Comparison of ENCODE assay signal across 8 cellular contexts in the genomic region with DNA sequence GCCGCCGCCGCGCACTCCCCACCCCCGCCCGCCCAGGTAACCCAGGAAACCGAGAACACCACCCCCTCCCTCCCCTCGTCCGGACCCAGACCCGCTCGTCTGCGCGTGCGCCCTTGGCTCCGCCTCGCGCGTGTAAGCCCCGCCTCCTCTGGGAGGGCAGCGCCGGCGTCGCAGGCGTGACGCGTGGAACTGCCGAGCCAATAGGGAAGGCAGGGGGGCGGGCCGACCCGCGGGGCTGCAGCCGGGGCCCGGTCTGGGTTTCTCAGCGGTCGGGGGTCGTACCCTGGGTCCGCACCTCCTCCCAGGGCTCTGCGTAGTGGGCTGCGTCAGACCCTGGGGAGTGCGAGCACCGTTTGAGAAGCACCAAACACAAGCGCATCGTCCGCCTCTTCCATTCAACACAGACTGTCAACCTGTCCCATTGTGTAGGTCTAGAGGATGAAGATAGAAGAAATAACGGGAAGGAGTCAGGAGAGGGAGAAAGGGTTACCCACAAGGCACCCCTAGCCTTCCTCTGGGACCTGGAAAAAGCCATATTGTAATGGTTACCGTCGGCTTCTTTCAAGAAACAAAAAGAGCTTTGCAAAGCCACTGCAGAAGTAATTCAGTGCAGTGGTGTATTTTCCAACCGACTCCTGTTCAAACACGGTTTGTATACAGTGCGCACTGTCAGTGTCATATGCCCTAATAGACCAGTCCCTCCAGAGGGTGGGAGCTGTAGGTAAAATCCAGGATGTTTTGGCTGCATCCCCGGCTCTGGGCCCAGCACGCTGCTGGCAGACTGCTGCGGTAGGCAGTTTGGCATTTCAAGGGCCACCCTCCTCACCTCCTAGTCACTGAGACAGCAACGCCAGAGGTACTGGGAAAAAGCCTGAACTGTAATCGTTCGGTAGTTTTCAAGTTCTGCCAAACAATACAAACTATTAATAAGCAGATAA. TPM values are rescaled to one million over a fixed set of nuclear protein-coding genes. Genes with fewer than 3 reads are reported as not detected.
DNase-seq lines count a peak whose midpoint lies in the region; ATAC-seq, FAIRE-seq and TF ChIP-seq lines count a peak whose summit lies in the region.

No MANE protein-coding gene starts in this region.

- H3K4me3 ChIP-seq in HepG2 (replicated peaks in 1 of 3; ENCODE audit: insufficient read depth in 1 of 3, low read depth in 2 of 3, low read length in 3 of 3): peak overlapping the region; percentile 67 to 91 (median 83)

- CTCF ChIA-PET in HepG2 (lab: Yijun Ruan, JAX; ENCODE audit: low intra/inter-chr PET ratio, low total read pairs): interaction anchor here (2.6 kb wide), 1 partner anchor 104 kb away, joined by 19 read pairs; no protein-coding TSS in a partner anchor

- peak overlapping the region; percentile 89 for H2AFZ ChIP-seq in HepG2 (ENCODE audit: low read length)

- H4K20me1 ChIP-seq in HepG2 (ENCODE audit: insufficient read depth, low read length): no peaks in the 10 kb centered on the region

- intact Hi-C loops in HepG2 (cut with micrococcal nuclease; ENCODE audit: unreplicated experiment): loop anchor here (1.0 kb wide), 1 partner anchor 104 kb away; no protein-coding TSS in a partner anchor

- peaks cover 23% of the 10 kb centered on the region for H3K4me1 ChIP-seq in HepG2 (ENCODE audit: insufficient read depth, low read length)

- H3K27me3 ChIP-seq in HepG2 (ENCODE audit: control insufficient read depth in 1 of 2, insufficient read depth in 2 of 2, low read length in 2 of 2): no peaks in the 10 kb centered on the region

- WGBS in HepG2 (ENCODE audit: low lambda C conversion rate): under 1% methylated on average over 27 of the region's 56 CpGs

- no peak for TF ChIP-seq RAD21 in HepG2 (CRISPR knock-in tag; IDR thresholded peaks at IDR 0.05)

- TF ChIP-seq POLR2A in HepG2 (IDR thresholded peaks at IDR 0.05; ENCODE audit: insufficient read depth in 1 of 2, low read depth in 2 of 2, low read length in 2 of 2): peak; percentile 49 to 92; a peak in 3 of 4 replicates

- ATAC-seq in GM19351 (IDR thresholded peaks at IDR 0.05; ENCODE audit: unreplicated experiment) (peak; percentile 65), HG03520 (IDR thresholded peaks at IDR 0.05; ENCODE audit: unreplicated experiment) (peak; percentile 68), HepG2 (peak; percentile 86)

- peak overlapping the region; percentile 64 for H3K9ac ChIP-seq in HepG2 (ENCODE audit: insufficient read depth, low read depth, low read length)

- H3K79me2 ChIP-seq in HepG2 (ENCODE audit: insufficient read depth, low read length): no peaks in the 10 kb centered on the region

- FAIRE-seq in HepG2 (lab: Jason Lieb, UNC): peak; percentile 62

- no peak for TF ChIP-seq CTCF in HepG2 (CRISPR knock-in tag; IDR thresholded peaks at IDR 0.05)

- POLR2A ChIA-PET in HepG2 (lab: Yijun Ruan, JAX): interaction anchor here (1.9 kb wide), 1 partner anchor 362 kb away, joined by 9 read pairs; no protein-coding TSS in a partner anchor

- H3K9me3 ChIP-seq in HepG2 (ENCODE audit: low read length): no peaks in the 10 kb centered on the region

- in situ Hi-C loops in HepG2 (cut with HindIII; ENCODE audit: extremely low pct_ligation_motif_present, low pct_unique_long_range_greater_than_20kb): loop anchor here (10.0 kb wide), 1 partner anchor 108 kb away; no protein-coding TSS in a partner anchor

- TSS peak; percentile 73 for BruUV-seq in HepG2 (replicated peaks; lab: Mats Ljungman, UMichigan)

- H3K27ac ChIP-seq in HepG2 (ENCODE audit: extremely low read length, insufficient read depth, low read length): peak overlapping the region; percentile 45

- TF ChIP-seq EP300 in HepG2 (IDR thresholded peaks at IDR 0.05; ENCODE audit: low read depth in 2 of 2, low read length in 2 of 2): no peak
- no peak for TF ChIP-seq EP300 in HepG2 (CRISPR knock-in tag; IDR thresholded peaks at IDR 0.05; ENCODE audit: borderline replicate concordance)

- H3K4me2 ChIP-seq in HepG2 (ENCODE audit: low read depth, low read length): peak overlapping the region; percentile 94

- no peaks in the 10 kb centered on the region for H3K36me3 ChIP-seq in HepG2 (replicated peaks in 1 of 2; ENCODE audit: control insufficient read depth in 1 of 2, insufficient read depth in 2 of 2, low read length in 2 of 2)

- DNase-seq in C1 segment of cervical spinal cord (lab: John Stamatoyannopoulos, UW) (peak; percentile 79 to 98 (median 95)), NCI-H69 (lab: John Stamatoyannopoulos, UW) (peak; percentile 99), dedifferentiated amniotic fluid mesenchymal stem cell (ENCODE audit: extremely low spot score) (peak; percentile 86), HepG2 (ENCODE audit: low spot score) (peak; percentile 82)
- peak; percentile 98 for DNase-seq in activated CD4-positive, alpha-beta T cell treated with anti-CD3 and anti-CD28 coated beads, Interleukin-2, amount 50 U/mL, for 1 hour
- DNase-seq in stimulated activated CD4-positive, alpha-beta T cell treated with anti-CD3 and anti-CD28 coated beads, Interleukin-2, amount 100 ng/mL, for 48 hours: peak; percentile 98

TF ChIP-seq in HepG2, 621 proteins besides CTCF, POLR2A, EP300 and RAD21 (continues in another document):
- TF ChIP-seq, protein P1, sequence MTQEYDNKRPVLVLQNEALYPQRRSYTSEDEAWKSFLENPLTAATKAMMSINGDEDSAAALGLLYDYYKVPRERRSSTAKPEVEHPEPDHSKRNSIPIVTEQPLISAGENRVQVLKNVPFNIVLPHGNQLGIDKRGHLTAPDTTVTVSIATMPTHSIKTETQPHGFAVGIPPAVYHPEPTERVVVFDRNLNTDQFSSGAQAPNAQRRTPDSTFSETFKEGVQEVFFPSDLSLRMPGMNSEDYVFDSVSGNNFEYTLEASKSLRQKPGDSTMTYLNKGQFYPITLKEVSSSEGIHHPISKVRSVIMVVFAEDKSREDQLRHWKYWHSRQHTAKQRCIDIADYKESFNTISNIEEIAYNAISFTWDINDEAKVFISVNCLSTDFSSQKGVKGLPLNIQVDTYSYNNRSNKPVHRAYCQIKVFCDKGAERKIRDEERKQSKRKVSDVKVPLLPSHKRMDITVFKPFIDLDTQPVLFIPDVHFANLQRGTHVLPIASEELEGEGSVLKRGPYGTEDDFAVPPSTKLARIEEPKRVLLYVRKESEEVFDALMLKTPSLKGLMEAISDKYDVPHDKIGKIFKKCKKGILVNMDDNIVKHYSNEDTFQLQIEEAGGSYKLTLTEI (CRISPR knock-in tag; conservative IDR thresholded peaks at IDR 0.05): no peak
- 0 out of 2 replicates have a peak, but pooled peaks have one; percentile 47 for TF ChIP-seq RFXAP (CRISPR knock-in tag; IDR thresholded peaks at IDR 0.05; ENCODE audit: borderline replicate concordance)
- peak; percentile 66 for TF ChIP-seq RBFOX2 (IDR thresholded peaks at IDR 0.05; ENCODE audit: low read depth, low read length)
- no peak for TF ChIP-seq ZNF354B (CRISPR knock-in tag; IDR thresholded peaks at IDR 0.05)
- TF ChIP-seq, protein P2, sequence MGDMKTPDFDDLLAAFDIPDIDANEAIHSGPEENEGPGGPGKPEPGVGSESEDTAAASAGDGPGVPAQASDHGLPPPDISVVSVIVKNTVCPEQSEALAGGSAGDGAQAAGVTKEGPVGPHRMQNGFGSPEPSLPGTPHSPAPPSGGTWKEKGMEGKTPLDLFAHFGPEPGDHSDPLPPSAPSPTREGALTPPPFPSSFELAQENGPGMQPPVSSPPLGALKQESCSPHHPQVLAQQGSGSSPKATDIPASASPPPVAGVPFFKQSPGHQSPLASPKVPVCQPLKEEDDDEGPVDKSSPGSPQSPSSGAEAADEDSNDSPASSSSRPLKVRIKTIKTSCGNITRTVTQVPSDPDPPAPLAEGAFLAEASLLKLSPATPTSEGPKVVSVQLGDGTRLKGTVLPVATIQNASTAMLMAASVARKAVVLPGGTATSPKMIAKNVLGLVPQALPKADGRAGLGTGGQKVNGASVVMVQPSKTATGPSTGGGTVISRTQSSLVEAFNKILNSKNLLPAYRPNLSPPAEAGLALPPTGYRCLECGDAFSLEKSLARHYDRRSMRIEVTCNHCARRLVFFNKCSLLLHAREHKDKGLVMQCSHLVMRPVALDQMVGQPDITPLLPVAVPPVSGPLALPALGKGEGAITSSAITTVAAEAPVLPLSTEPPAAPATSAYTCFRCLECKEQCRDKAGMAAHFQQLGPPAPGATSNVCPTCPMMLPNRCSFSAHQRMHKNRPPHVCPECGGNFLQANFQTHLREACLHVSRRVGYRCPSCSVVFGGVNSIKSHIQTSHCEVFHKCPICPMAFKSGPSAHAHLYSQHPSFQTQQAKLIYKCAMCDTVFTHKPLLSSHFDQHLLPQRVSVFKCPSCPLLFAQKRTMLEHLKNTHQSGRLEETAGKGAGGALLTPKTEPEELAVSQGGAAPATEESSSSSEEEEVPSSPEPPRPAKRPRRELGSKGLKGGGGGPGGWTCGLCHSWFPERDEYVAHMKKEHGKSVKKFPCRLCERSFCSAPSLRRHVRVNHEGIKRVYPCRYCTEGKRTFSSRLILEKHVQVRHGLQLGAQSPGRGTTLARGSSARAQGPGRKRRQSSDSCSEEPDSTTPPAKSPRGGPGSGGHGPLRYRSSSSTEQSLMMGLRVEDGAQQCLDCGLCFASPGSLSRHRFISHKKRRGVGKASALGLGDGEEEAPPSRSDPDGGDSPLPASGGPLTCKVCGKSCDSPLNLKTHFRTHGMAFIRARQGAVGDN (CRISPR knock-in tag; IDR thresholded peaks at IDR 0.05): peak; percentile 5; the same call in 1 of the 2 replicates

RNA-seq across cellular contexts. Expression of a gene that starts 0.5 kb away (rescaled TPM):
- total RNA-seq in HepG2 (2016; rRNA removed; fragmentation: Illumina TruSeq; extraction: Trizol): 2.5 and 2.7 TPM in 2 replicates
- total RNA-seq in HepG2 (2016; cell fraction: cytosol; rRNA removed; fragmentation: Illumina TruSeq; extraction: Trizol; ENCODE audit: low read depth): 2.5 and 2.8 TPM in 2 replicates
- 2.8 and 3.0 TPM in 2 replicates for total RNA-seq in HepG2 (2016; cell fraction: insoluble cytoplasmic fraction; rRNA removed; fragmentation: Illumina TruSeq; extraction: Trizol)
- 1.3 and 1.6 TPM in 2 replicates for total RNA-seq in HepG2 (2016; cell fraction: membrane; rRNA removed; fragmentation: Illumina TruSeq; extraction: Trizol)
- total RNA-seq in HepG2 (2016; cell fraction: nucleus; rRNA removed; fragmentation: Illumina TruSeq; extraction: Trizol): 5.8 and 6.4 TPM in 2 replicates
- 0.91 and 1.3 TPM in 2 replicates for polyA plus RNA-seq in HepG2 (2011; rRNA removed)
- 0.55 and 1.0 TPM in 2 replicates for polyA plus RNA-seq in HepG2 (2011; cell fraction: cytosol; rRNA removed)
- 1.5 and 1.6 TPM in 2 replicates for polyA plus RNA-seq in HepG2 (2011; cell fraction: nucleus; rRNA removed)
- 0.80 and 0.81 TPM in 2 replicates for polyA plus RNA-seq in HepG2 (2012)
- polyA plus RNA-seq in HepG2 (2016; cell fraction: cytosol; fragmentation: Illumina TruSeq; extraction: Trizol; ENCODE audit: low read depth): 2.1 and 2.9 TPM in 2 replicates
- 2.1 and 2.2 TPM in 2 replicates for polyA plus RNA-seq in HepG2 (2016; cell fraction: insoluble cytoplasmic fraction; fragmentation: Illumina TruSeq; extraction: Trizol; ENCODE audit: low read depth)
- 1.7 and 1.8 TPM in 2 replicates for polyA plus RNA-seq in HepG2 (2016; cell fraction: membrane; fragmentation: Illumina TruSeq; extraction: Trizol; ENCODE audit: low read depth)
- 3.3 and 5.1 TPM in 2 replicates for polyA plus RNA-seq in HepG2 (2016; cell fraction: nucleus; fragmentation: Illumina TruSeq; extraction: Trizol; ENCODE audit: insufficient read depth, low read depth)
- 1.4 and 4.8 TPM in 2 replicates for polyA minus RNA-seq in HepG2 (2011; rRNA and poly(A)+ RNA removed; ENCODE audit: low replicate concordance)
- 2.0 and 2.5 TPM in 2 replicates for polyA minus RNA-seq in HepG2 (2011; cell fraction: cytosol; rRNA and poly(A)+ RNA removed)
- polyA minus RNA-seq in HepG2 (2011; cell fraction: nucleus; rRNA and poly(A)+ RNA removed): 7.7 and 8.7 TPM in 2 replicates

Comparison
In these comparisons a context has a peak if more than half of its experiments do, and no peak if none do; other contexts are left out.
1. Peak in every context shown above with its lines: DNase-seq, ATAC-seq, H3K4me3 ChIP-seq and H3K27ac ChIP-seq.